ENCODE assay signal across 1 cellular context in the genomic region with DNA sequence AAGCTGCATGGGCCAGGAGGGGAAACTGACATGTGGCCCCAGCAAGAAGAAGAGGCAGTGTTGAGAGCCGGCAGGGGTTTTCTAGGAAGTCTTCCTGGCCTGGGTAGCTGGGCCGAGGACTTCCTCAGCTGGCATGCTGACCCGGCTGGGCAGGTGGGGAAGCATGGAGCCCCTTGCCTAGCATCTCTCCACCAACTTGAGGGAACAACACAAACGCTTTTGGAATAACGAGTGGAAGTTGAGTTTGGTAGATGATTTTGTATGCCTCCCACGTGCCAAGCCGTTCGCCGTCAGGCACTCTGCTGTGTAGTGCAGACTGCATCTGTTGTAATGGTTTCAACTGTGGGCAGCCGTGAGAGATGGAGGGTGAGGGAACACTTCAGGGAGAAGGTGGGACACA.
TF ChIP-seq lines count a peak whose summit lies in the region.

No MANE protein-coding gene starts in this region.

TF ChIP-seq in HepG2, 621 proteins besides CTCF, POLR2A, EP300 and RAD21:
- TF ChIP-seq ZNF430 (CRISPR knock-in tag; IDR thresholded peaks at IDR 0.05) (no peak), MYC (CRISPR knock-in tag; IDR thresholded peaks at IDR 0.05; ENCODE audit: borderline replicate concordance) (no peak), ZNF883 (CRISPR knock-in tag; IDR thresholded peaks at IDR 0.05; ENCODE audit: not compliant biosample characterization) (peak; percentile 25)
